13 cellular contexts compared by ENCODE assay signal in genomic region chrX:3680459-3680858, GRCh38.
"Had no signal": no experiment of that assay in that cellular context is flagged by ENCODE, and none has a peak within 500 bp of the region (broad histone marks: within the 10 kb centered on the region; RNA-seq: fewer than 3 reads in every experiment).

No MANE protein-coding gene starts in this region.

- H3K9me3 Mint-ChIP-seq: naive thymus-derived CD8-positive, alpha-beta T cell; neural crest cell had no signal

- H3K9me3 ChIP-seq: esophagus muscularis mucosa, gastroesophageal sphincter, mucosa of descending colon, ovary had no signal

- H3K27ac ChIP-seq: epithelial cell of prostate, esophagus muscularis mucosa, gastroesophageal sphincter, ovary had no signal

- H3K36me3 ChIP-seq: esophagus muscularis mucosa, gastroesophageal sphincter, ovary had no signal

- H3K27me3 Mint-ChIP-seq: naive thymus-derived CD8-positive, alpha-beta T cell; type B pancreatic cell had no signal

- H3K27me3 ChIP-seq: esophagus muscularis mucosa, gastroesophageal sphincter, ovary had no signal

- DNase-seq: effector memory CD4-positive, alpha-beta T cell; mammary epithelial cell; mucosa of descending colon; naive thymus-derived CD8-positive, alpha-beta T cell; ovary; right cardiac atrium; stimulated activated CD4-positive, alpha-beta T cell treated with anti-CD3 and anti-CD28 coated beads, Interleukin-12 subunit alpha, Interleukin-12 subunit beta, amount 100 ng/mL, for 4 hours; stimulated activated naive CD4-positive, alpha-beta T cell treated with Interleukin-2 at 50 U/mL for 16 hours had no signal

- H3K4me3 ChIP-seq: esophagus muscularis mucosa, gastroesophageal sphincter, mucosa of descending colon, ovary had no signal

- H3K4me1 ChIP-seq: esophagus muscularis mucosa, gastroesophageal sphincter had no signal

- H3K4me3 Mint-ChIP-seq: naive thymus-derived CD8-positive, alpha-beta T cell; neural crest cell; type B pancreatic cell had no signal

- H3K27ac Mint-ChIP-seq: type B pancreatic cell had no signal
